In genomic region chr12:21360632-21361031, GRCh38 we compare ENCODE assay signal across 4 cellular contexts. TPM values are rescaled to one million over a fixed set of nuclear protein-coding genes. Genes with fewer than 3 reads are reported as not detected.
"Had no signal": no experiment of that assay in that cellular context is flagged by ENCODE, and none has a peak within 500 bp of the region (broad histone marks: within the 10 kb centered on the region; RNA-seq: fewer than 3 reads in every experiment).

No MANE protein-coding gene starts in this region.

RNA-seq across cellular contexts. Expression of gene IAPP, which starts 12.1 kb away (rescaled TPM):
- total RNA-seq: LHCN-M2, M059J, MCF 10A, NCI-H460 had no signal

RNA-seq across cellular contexts. Expression of gene SLCO1A2, which starts 25.9 kb away (rescaled TPM):
- total RNA-seq: MCF 10A, NCI-H460 had no signal
